In genomic region chr1:9164537-9164910, GRCh38 we compare ENCODE assay signal across 12 cellular contexts. TPM values are rescaled to one million over a fixed set of nuclear protein-coding genes. Genes with fewer than 3 reads are reported as not detected.
DNase-seq lines count a peak whose midpoint lies in the region; ATAC-seq and TF ChIP-seq lines count a peak whose summit lies in the region.
"Had no signal": no experiment of that assay in that cellular context is flagged by ENCODE, and none has a peak within 500 bp of the region (broad histone marks: within the 10 kb centered on the region; RNA-seq: fewer than 3 reads in every experiment).

No MANE protein-coding gene starts in this region.

- TF ChIP-seq CTCF in left ventricle myocardium inferior (IDR thresholded peaks at IDR 0.05; ENCODE audit: borderline replicate concordance) (no peak), chondrocyte (IDR thresholded peaks at IDR 0.05) (no peak)

- H2BK15ac ChIP-seq in neuronal stem cell (ENCODE audit: low read length) = no peak overlapping the region

- no peak overlapping the region for H3K9ac ChIP-seq in neuronal stem cell (ENCODE audit: low read depth, low read length, poor library complexity)

- H3K4me3 ChIP-seq in left ventricle myocardium inferior (no peak overlapping the region), muscle layer of duodenum (ENCODE audit: low read depth in 1 of 2, low read length in 2 of 2) (no peak overlapping the region), neuronal stem cell (ENCODE audit: low read length in 2 of 2) (no peak overlapping the region)

- H3K9me3 Mint-ChIP-seq in chondrocyte (ENCODE audit: low read depth) = no peaks in the 10 kb centered on the region

- H3K4me3 Mint-ChIP-seq in chondrocyte (ENCODE audit: unreplicated experiment) = no peak overlapping the region

- H3K9me3 ChIP-seq in left ventricle myocardium inferior (replicated peaks) (no peaks in the 10 kb centered on the region), muscle layer of duodenum (ENCODE audit: control insufficient read depth in 1 of 2, low read length in 2 of 2) (no peaks in the 10 kb centered on the region), neuronal stem cell (replicated peaks in 1 of 2; ENCODE audit: control insufficient read depth in 2 of 2, insufficient read depth in 1 of 2, low read depth in 1 of 2, low read length in 2 of 2) (no peaks in the 10 kb centered on the region)

- no peak overlapping the region for H3K23ac ChIP-seq in neuronal stem cell (ENCODE audit: low read depth, low read length, poor library complexity)

- H4K8ac ChIP-seq in neuronal stem cell (ENCODE audit: low read depth, low read length) = no peak overlapping the region

- intact Hi-C loops in left ventricle myocardium inferior (cut with micrococcal nuclease) (no loop called here), left ventricle myocardium superior (cut with micrococcal nuclease) (no loop called here)

- no peak overlapping the region for H3K18ac ChIP-seq in neuronal stem cell (ENCODE audit: low read length)

- WGBS in neuronal stem cell (ENCODE audit: extremely low coverage in 2 of 2, insufficient read length in 2 of 2, insufficient replicate concordance in 1 of 2), 2 donors = no CpG with 5 or more reads among the region's 4 CpGs

- no peak overlapping the region for H2BK120ac ChIP-seq in neuronal stem cell (ENCODE audit: low read depth, low read length)

- no peaks in the 10 kb centered on the region for H3K27me3 Mint-ChIP-seq in chondrocyte (ENCODE audit: low read depth)

- H3K27me3 ChIP-seq in left ventricle myocardium inferior (ENCODE audit: low read depth) (no peaks in the 10 kb centered on the region), muscle layer of duodenum (ENCODE audit: low read depth, low read length) (no peaks in the 10 kb centered on the region), neuronal stem cell (ENCODE audit: control insufficient read depth in 3 of 3, insufficient read depth in 3 of 3, low read depth in 1 of 3, low read length in 3 of 3) (no peaks in the 10 kb centered on the region)

- DNase-seq in left ventricle myocardium inferior (no peak), left ventricle myocardium superior (no peak), chondrocyte (ENCODE audit: low spot score) (no peak), NOMO-1 treated with dmso at 0.1 percent for 144 hours (lab: John Stamatoyannopoulos, UW; ENCODE audit: unreplicated experiment) (no peak), neuronal stem cell (ENCODE audit: low spot score) (no peak), anterior cingulate cortex (lab: John Stamatoyannopoulos, UW) (no peak)
- DNase-seq: activated effector memory CD4-positive, alpha-beta T cell treated with Interleukin-2 at 50 U/mL for 16 hours; NCI-H187 treated with DMSO at 0.1 percent for 48 hours; WERI-Rb-1 had no signal

- H3K36me3 ChIP-seq in left ventricle myocardium inferior (no peaks in the 10 kb centered on the region), muscle layer of duodenum (ENCODE audit: control insufficient read depth in 1 of 2, insufficient read depth in 2 of 2, low read length in 2 of 2) (peaks cover 0 to 4% of the 10 kb centered on the region in 2 donors), neuronal stem cell (replicated peaks in 1 of 2; ENCODE audit: control insufficient read depth in 2 of 2, insufficient read depth in 2 of 2, low read length in 2 of 2) (peaks cover 0 to 7% of the 10 kb centered on the region in 2 donors)

- ATAC-seq in left ventricle myocardium superior = no peak
- ATAC-seq in GM18502 (IDR thresholded peaks at IDR 0.05; ENCODE audit: poor library complexity, unreplicated experiment) = no peak

- H2AK5ac ChIP-seq in neuronal stem cell (ENCODE audit: low read depth, low read length) = no peak overlapping the region

- peaks cover 11% of the 10 kb centered on the region for H3K79me1 ChIP-seq in neuronal stem cell (ENCODE audit: low read depth, low read length)

- peak overlapping the region; percentile 85 for H3K27ac Mint-ChIP-seq in chondrocyte (ENCODE audit: unreplicated experiment)

- H3K4me1 Mint-ChIP-seq in chondrocyte (ENCODE audit: low read depth) = peaks cover 40% of the 10 kb centered on the region

- no peak overlapping the region for H3K4me2 ChIP-seq in neuronal stem cell (ENCODE audit: insufficient read depth, low read length, poor library complexity, severe bottlenecking)

- H3K27ac ChIP-seq in left ventricle myocardium inferior (replicated peaks) (peak overlapping the region; percentile 84), muscle layer of duodenum (ENCODE audit: low read length) (peak overlapping the region; percentile 23), neuronal stem cell (replicated peaks; ENCODE audit: low read length) (no peak overlapping the region)
- H3K27ac ChIP-seq: WERI-Rb-1 had no signal

- H4K91ac ChIP-seq in neuronal stem cell (ENCODE audit: low read depth, low read length, poor library complexity) = no peak overlapping the region

- no peak overlapping the region for H2BK12ac ChIP-seq in neuronal stem cell (ENCODE audit: low read length)

- H3K14ac ChIP-seq in neuronal stem cell (ENCODE audit: low read length) = no peak overlapping the region

- H3K36me3 Mint-ChIP-seq in chondrocyte (ENCODE audit: low read depth) = peaks cover 6% of the 10 kb centered on the region

- no peak overlapping the region for H3K4ac ChIP-seq in neuronal stem cell (ENCODE audit: low read length)

- no peak overlapping the region for H2BK5ac ChIP-seq in neuronal stem cell (ENCODE audit: low read length)

- H3K4me1 ChIP-seq in left ventricle myocardium inferior (peaks cover 53% of the 10 kb centered on the region), muscle layer of duodenum (ENCODE audit: control insufficient read depth in 1 of 2, insufficient read depth in 2 of 2, low read length in 2 of 2) (peaks cover 16 to 20% of the 10 kb centered on the region in 2 donors), neuronal stem cell (ENCODE audit: control insufficient read depth in 2 of 2, insufficient read depth in 1 of 2, low read depth in 1 of 2, low read length in 2 of 2) (peaks cover 0 to 15% of the 10 kb centered on the region in 2 donors)

- no peak overlapping the region for H2AFZ ChIP-seq in neuronal stem cell (ENCODE audit: low read length)

RNA-seq across cellular contexts. Expression of gene GPR157, which starts 35.6 kb away (rescaled TPM):
- total RNA-seq in left ventricle myocardium inferior (48.4 TPM), left ventricle myocardium superior (42.2 TPM), chondrocyte (1.9 to 8.2 TPM (median 6.9 TPM) in 3 replicates)
- 2.3 TPM for polyA plus RNA-seq in neuronal stem cell (2013, experiment 1 of 2)
- 6.1 TPM for polyA plus RNA-seq in neuronal stem cell (2013, experiment 2 of 2)
- polyA plus RNA-seq: neural cell had no signal
